ENCODE assay signal across 17 cellular contexts in the genomic region with DNA sequence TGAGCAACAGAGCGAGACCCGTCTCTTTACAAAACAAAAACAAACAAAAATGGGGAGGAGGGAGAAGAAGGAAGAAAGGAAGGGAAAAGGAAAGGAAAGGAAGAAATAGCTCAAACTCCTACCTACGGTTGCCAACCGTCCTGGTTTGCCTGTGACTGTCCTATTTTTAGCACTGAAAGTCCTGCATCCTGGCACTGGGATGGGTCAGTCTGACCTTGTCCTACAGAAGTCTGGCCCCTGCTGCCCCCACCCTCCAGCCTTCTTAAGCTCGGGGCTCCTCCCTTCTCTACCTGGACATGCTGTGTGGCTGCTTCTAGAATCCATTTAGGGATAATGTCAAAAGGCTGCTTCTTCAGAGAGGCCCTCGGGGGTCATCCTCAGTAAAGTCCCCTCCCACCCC. TPM values are rescaled to one million over a fixed set of nuclear protein-coding genes. Genes with fewer than 3 reads are reported as not detected.
DNase-seq lines count a peak whose midpoint lies in the region; ATAC-seq, FAIRE-seq and TF ChIP-seq lines count a peak whose summit lies in the region.
"Had no signal": no experiment of that assay in that cellular context is flagged by ENCODE, and none has a peak within 500 bp of the region (broad histone marks: within the 10 kb centered on the region; RNA-seq: fewer than 3 reads in every experiment).

No MANE protein-coding gene starts in this region.

- peaks cover 7 to 18% of the 10 kb centered on the region in 2 experiments; a peak in 2 of 3 replicates for H3K36me3 ChIP-seq in HEK293 (ENCODE audit: control insufficient read depth in 2 of 2, insufficient read depth in 1 of 2, low read length in 2 of 2)

- POLR2A ChIA-PET in HEK293 (lab: Yijun Ruan, JAX) = interaction anchor here (0.6 to 1.1 kb wide), 4 partner anchors 8 to 1513 kb away, joined by 3 to 4 read pairs (median 3); partner anchors contain the start of gene TRAPPC5

- no peak overlapping the region for H3K4me3 ChIP-seq in HEK293 (ENCODE audit: low read depth, low read length)
- H3K4me3 ChIP-seq: lung had no signal

- FAIRE-seq in H54 (lab: Jason Lieb, UNC) = no peak

- no peak for ATAC-seq in activated T-cell treated with anti-CD3 and anti-CD28 coated beads, Interleukin-2, amount 50 U/mL, for 72 hours (replicated peaks in 1 of 2)
- ATAC-seq: gastroesophageal sphincter, sciatic nerve had no signal

- peak overlapping the region; percentile 11 to 55 for H3K4me3 Mint-ChIP-seq in activated T-cell treated with anti-CD3 and anti-CD28 coated beads, Interleukin-2, amount 50 U/mL, for 72 hours
- H3K4me3 Mint-ChIP-seq in brain (peak overlapping the region in 3 of 5 experiments; percentile 15 to 51 (median 15)), neural crest cell (peak overlapping the region; percentile 76)

- peaks cover 42% of the 10 kb centered on the region for H3K4me1 Mint-ChIP-seq in activated T-cell treated with anti-CD3 and anti-CD28 coated beads, Interleukin-2, amount 50 U/mL, for 72 hours (ENCODE audit: low read depth)
- peaks cover 10% of the 10 kb centered on the region for H3K4me1 Mint-ChIP-seq in brain
- H3K4me1 Mint-ChIP-seq in neural crest cell = peaks cover 2% of the 10 kb centered on the region

- no peaks in the 10 kb centered on the region for H3K9me3 ChIP-seq in HEK293 (ENCODE audit: control insufficient read depth, insufficient read depth, low read depth, low read length)
- H3K9me3 ChIP-seq: gastroesophageal sphincter had no signal

- no peak overlapping the region for H3K27ac ChIP-seq in HEK293 (ENCODE audit: extremely low read depth, low read depth, low read length)
- H3K27ac ChIP-seq: coronary artery, epithelial cell of prostate, gastroesophageal sphincter, KMS-11 had no signal

- TF ChIP-seq CTCF in HEK293 (tag by site-specific recombination; IDR thresholded peaks at IDR 0.05) (no peak), brain (conservative IDR thresholded peaks at IDR 0.05) (no peak), neural crest cell (conservative IDR thresholded peaks at IDR 0.05) (no peak)

- no peak for TF ChIP-seq POLR2A in H54 (IDR thresholded peaks at IDR 0.05; ENCODE audit: low read depth, low read length)

- H3K9me3 Mint-ChIP-seq in activated T-cell treated with anti-CD3 and anti-CD28 coated beads, Interleukin-2, amount 50 U/mL, for 72 hours = peaks cover 4% of the 10 kb centered on the region in 2 donors
- no peaks in the 10 kb centered on the region for H3K9me3 Mint-ChIP-seq in brain
- peaks cover 7% of the 10 kb centered on the region for H3K9me3 Mint-ChIP-seq in neural crest cell

- CTCF ChIA-PET in HEK293 (lab: Yijun Ruan, JAX) = interaction anchor here (0.6 to 0.7 kb wide), 2 partner anchors 175 to 264 kb away, joined by 3 read pairs; no protein-coding TSS in a partner anchor

- no peak for DNase-seq in activated T-cell treated with anti-CD3 and anti-CD28 coated beads, Interleukin-2, amount 50 U/mL, for 72 hours
- no peak for DNase-seq in activated T-cell treated with anti-CD3 and anti-CD28 coated beads, Interleukin-2, amount 50 U/mL, for 48 hours
- DNase-seq in neural crest cell (ENCODE audit: low read depth, low spot score) (no peak), H54 (ENCODE audit: insufficient read length, low spot score) (no peak), NOMO-1 treated with dmso at 0.1 percent for 144 hours (lab: John Stamatoyannopoulos, UW; ENCODE audit: unreplicated experiment) (no peak), NCI-H345 (lab: John Stamatoyannopoulos, UW) (no peak)
- DNase-seq: GOT3; NK-92 treated with Interleukin-12 subunit alpha and Interleukin-12 subunit beta, amount 100 ng/mL, for 24 hours; substantia nigra had no signal

- H3K4me1 ChIP-seq in HEK293 (ENCODE audit: control insufficient read depth, insufficient read depth, low read length) = peaks cover 1% of the 10 kb centered on the region; the same call in 1 of the 2 replicates

- H3K27me3 Mint-ChIP-seq in activated T-cell treated with anti-CD3 and anti-CD28 coated beads, Interleukin-2, amount 50 U/mL, for 72 hours (ENCODE audit: low read depth) = no peaks in the 10 kb centered on the region
- H3K27me3 Mint-ChIP-seq in brain (peaks cover 41% of the 10 kb centered on the region), neural crest cell (ENCODE audit: low read depth) (peaks cover 63% of the 10 kb centered on the region)

- H3K36me3 Mint-ChIP-seq in activated T-cell treated with anti-CD3 and anti-CD28 coated beads, Interleukin-2, amount 50 U/mL, for 72 hours (ENCODE audit: insufficient read depth in 2 of 2) = peaks cover 7 to 8% of the 10 kb centered on the region in 2 donors
- H3K36me3 Mint-ChIP-seq in brain (no peaks in the 10 kb centered on the region), neural crest cell (ENCODE audit: low read depth) (no peaks in the 10 kb centered on the region)

- H3K27ac Mint-ChIP-seq in activated T-cell treated with anti-CD3 and anti-CD28 coated beads, Interleukin-2, amount 50 U/mL, for 72 hours = peak overlapping the region; percentile 31
- H3K27ac Mint-ChIP-seq in brain (no peak overlapping the region), neural crest cell (ENCODE audit: unreplicated experiment) (peak overlapping the region; percentile 75)

TF ChIP-seq in HEK293, 187 proteins besides CTCF, POLR2A, EP300 and RAD21:
- TF ChIP-seq ZNF133 (tag by site-specific recombination; IDR thresholded peaks at IDR 0.05) = no peak
- no peak for TF ChIP-seq ZNF175 (tag by site-specific recombination; IDR thresholded peaks at IDR 0.05)
- no peak for TF ChIP-seq GFI1B (tag by site-specific recombination; IDR thresholded peaks at IDR 0.05)
- TF ChIP-seq, protein P1, sequence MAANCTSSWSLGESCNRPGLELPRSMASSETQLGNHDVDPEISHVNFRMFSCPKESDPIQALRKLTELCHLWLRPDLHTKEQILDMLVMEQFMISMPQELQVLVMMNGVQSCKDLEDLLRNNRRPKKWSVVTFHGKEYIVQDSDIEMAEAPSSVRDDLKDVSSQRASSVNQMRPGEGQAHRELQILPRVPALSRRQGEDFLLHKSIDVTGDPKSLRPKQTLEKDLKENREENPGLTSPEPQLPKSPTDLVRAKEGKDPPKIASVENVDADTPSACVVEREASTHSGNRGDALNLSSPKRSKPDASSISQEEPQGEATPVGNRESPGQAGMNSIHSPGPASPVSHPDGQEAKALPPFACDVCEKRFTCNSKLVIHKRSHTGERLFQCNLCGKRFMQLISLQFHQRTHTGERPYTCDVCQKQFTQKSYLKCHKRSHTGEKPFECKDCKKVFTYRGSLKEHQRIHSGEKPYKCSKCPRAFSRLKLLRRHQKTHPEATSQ (tag by site-specific recombination; IDR thresholded peaks at IDR 0.05) = no peak
- TF ChIP-seq ZNF366 (tag by site-specific recombination; conservative IDR thresholded peaks at IDR 0.05) = peak; percentile 57
- no peak for TF ChIP-seq SETDB1 (IDR thresholded peaks at IDR 0.05; ENCODE audit: insufficient read length, low read length)

RNA-seq across cellular contexts. Expression of gene STXBP2, which starts 1.2 kb away (rescaled TPM):
- 100 to 1,000 TPM; 132 TPM for total RNA-seq in activated T-cell treated with anti-CD3 and anti-CD28 coated beads, Interleukin-2, amount 50 U/mL, for 72 hours
- 68.2 TPM for polyA plus RNA-seq in brain (ENCODE audit: insufficient read depth, low read depth, low replicate concordance)
- total RNA-seq in neural crest cell = 4.6 and 5.2 TPM in 2 replicates

RNA-seq across cellular contexts. Expression of gene PCP2, which starts 2.2 kb away (rescaled TPM):
- total RNA-seq in activated T-cell treated with anti-CD3 and anti-CD28 coated beads, Interleukin-2, amount 50 U/mL, for 72 hours = 1 to 10 TPM; 1.9 to 2.2 TPM
- polyA plus RNA-seq in brain (ENCODE audit: insufficient read depth, low read depth, low replicate concordance) = not detected
- not detected in 2 replicates for total RNA-seq in neural crest cell
- total RNA-seq: gastroesophageal sphincter, sciatic nerve had no signal

RNA-seq across cellular contexts. Expression of gene PET100, which starts 6.1 kb away (rescaled TPM):
- total RNA-seq in activated T-cell treated with anti-CD3 and anti-CD28 coated beads, Interleukin-2, amount 50 U/mL, for 72 hours = 10 to 100 TPM; 65.5 to 74.0 TPM
- polyA plus RNA-seq in brain (ENCODE audit: insufficient read depth, low read depth, low replicate concordance) = 130 TPM
- 141 and 165 TPM in 2 replicates for total RNA-seq in neural crest cell

RNA-seq across cellular contexts. Expression of gene XAB2, which starts 6.3 kb away (rescaled TPM):
- 10 to 100 TPM; 53.3 to 59.3 TPM for total RNA-seq in activated T-cell treated with anti-CD3 and anti-CD28 coated beads, Interleukin-2, amount 50 U/mL, for 72 hours
- 94.7 TPM for polyA plus RNA-seq in brain (ENCODE audit: insufficient read depth, low read depth, low replicate concordance)
- total RNA-seq in neural crest cell = 47.0 and 47.8 TPM in 2 replicates

RNA-seq across cellular contexts. Expression of gene RETN, which starts 33.2 kb away (rescaled TPM):
- total RNA-seq in activated T-cell treated with anti-CD3 and anti-CD28 coated beads, Interleukin-2, amount 50 U/mL, for 72 hours = not detected
- not detected for polyA plus RNA-seq in brain (ENCODE audit: insufficient read depth, low read depth, low replicate concordance)
- total RNA-seq in neural crest cell = not detected in 2 replicates
- total RNA-seq: gastroesophageal sphincter had no signal

Comparison
In these comparisons a context has a peak if more than half of its experiments do, and no peak if none do; other contexts are left out.
1. H3K27ac Mint-ChIP-seq: peak in activated T-cell treated with anti-CD3 and anti-CD28 coated beads, Interleukin-2, amount 50 U/mL, for 72 hours (single experiment) and neural crest cell (single experiment); none in brain (0 of 5).
2. H3K4me3 Mint-ChIP-seq: peak in every context shown above with its lines; median percentile 76 in neural crest cell; 33 in activated T-cell treated with anti-CD3 and anti-CD28 coated beads, Interleukin-2, amount 50 U/mL, for 72 hours; 15 in brain.
3. RNA of gene STXBP2, which starts 1.2 kb away (total RNA-seq): 132 TPM in activated T-cell treated with anti-CD3 and anti-CD28 coated beads, Interleukin-2, amount 50 U/mL, for 72 hours; 4.6 to 5.2 TPM in neural crest cell; every median in the first group is over 10 times any median in the second.